ENCODE assay signal across 16 cellular contexts in genomic region chr7:106812027-106812643, GRCh38. TPM values are rescaled to one million over a fixed set of nuclear protein-coding genes. Genes with fewer than 3 reads are reported as not detected.
A peak's percentile ranks its signal among the peaks of the same experiment; 100 is the strongest.
DNase-seq lines count a peak whose midpoint lies in the region; ATAC-seq and TF ChIP-seq lines count a peak whose summit lies in the region.
"Had no signal": no experiment of that assay in that cellular context is flagged by ENCODE, and none has a peak within 500 bp of the region (broad histone marks: within the 10 kb centered on the region; RNA-seq: fewer than 3 reads in every experiment).

No MANE protein-coding gene starts in this region.

- no peak overlapping the region for H2BK15ac ChIP-seq in mesenchymal stem cell (ENCODE audit: low read depth, poor library complexity, severe bottlenecking)

- intact Hi-C loops in Right ventricle myocardium superior (cut with DNase I) = no loop called here
- intact Hi-C loops in activated CD8-positive, alpha-beta T cell treated with anti-CD3 and anti-CD28 coated beads for 36 hours (cut with micrococcal nuclease) = no loop called here

- peaks cover 3% of the 10 kb centered on the region for H3K4me1 Mint-ChIP-seq in activated CD8-positive, alpha-beta T cell treated with anti-CD3 and anti-CD28 coated beads for 36 hours (ENCODE audit: low read depth)

- H4K8ac ChIP-seq in mesenchymal stem cell (ENCODE audit: low read length) = peak overlapping the region; percentile 42

- H2AK5ac ChIP-seq in mesenchymal stem cell (ENCODE audit: low read length, severe bottlenecking) = no peak overlapping the region

- DNase-seq in Right ventricle myocardium superior (peak; percentile 48), right atrium auricular region (ENCODE audit: low spot score) (no peak), mesenchymal stem cell (no peak), NCI-H2081 treated with DMSO at 0.1 percent for 48 hours (lab: John Stamatoyannopoulos, UW) (no peak), LoVo (ENCODE audit: low spot score) (no peak), NCI-H187 treated with DMSO at 0.1 percent for 48 hours (lab: John Stamatoyannopoulos, UW) (no peak), NCI-H82 (lab: John Stamatoyannopoulos, UW) (no peak)
- peak; percentile 15 for DNase-seq in activated CD8-positive, alpha-beta T cell treated with anti-CD3 and anti-CD28 coated beads for 36 hours
- DNase-seq: brain microvascular endothelial cell; mesendoderm; NCI-H1105 treated with DMSO at 0.1 percent for 48 hours; NCI-H524; SHP77 treated with DMSO at 0.1 percent for 48 hours; stimulated activated CD4-positive, alpha-beta T cell treated with anti-CD3 and anti-CD28 coated beads, Interleukin-1b, Interleukin-23, amount 100 ng/mL, for 48 hours had no signal

- H3K36me3 Mint-ChIP-seq in activated CD8-positive, alpha-beta T cell treated with anti-CD3 and anti-CD28 coated beads for 36 hours (ENCODE audit: low read depth) = no peaks in the 10 kb centered on the region

- no peaks in the 10 kb centered on the region for H3K27me3 Mint-ChIP-seq in activated CD8-positive, alpha-beta T cell treated with anti-CD3 and anti-CD28 coated beads for 36 hours

- H3K4me1 ChIP-seq in right atrium auricular region (peaks cover 0 to 4% of the 10 kb centered on the region in 2 donors), mesenchymal stem cell (ENCODE audit: control insufficient read depth, insufficient read depth, low read depth, low read length) (no peaks in the 10 kb centered on the region)

- H2BK12ac ChIP-seq in mesenchymal stem cell (ENCODE audit: low read length in 2 of 2) = no peak overlapping the region

- TF ChIP-seq CTCF in right atrium auricular region (IDR thresholded peaks at IDR 0.05) = no peak
- TF ChIP-seq CTCF in activated CD8-positive, alpha-beta T cell treated with anti-CD3 and anti-CD28 coated beads for 36 hours (IDR thresholded peaks at IDR 0.05) = no peak

- H3K4me3 ChIP-seq in right atrium auricular region (no peak overlapping the region), mesenchymal stem cell (ENCODE audit: insufficient read depth in 1 of 2, low read depth in 1 of 2, low read length in 2 of 2) (no peak overlapping the region)

- H3K4me3 Mint-ChIP-seq in activated CD8-positive, alpha-beta T cell treated with anti-CD3 and anti-CD28 coated beads for 36 hours = no peak overlapping the region
- H3K4me3 Mint-ChIP-seq: activated T-helper 17 cell treated with anti-CD3 and anti-CD28 coated beads, Interleukin-2, amount 50 U/mL, for 72 hours; WTC11 had no signal

- no peak overlapping the region for H4K91ac ChIP-seq in mesenchymal stem cell (ENCODE audit: low read length)

- peak overlapping the region; percentile 25 for H3K9ac ChIP-seq in mesenchymal stem cell (ENCODE audit: low read length)

- no peak overlapping the region for H3K14ac ChIP-seq in mesenchymal stem cell (ENCODE audit: low read length in 2 of 2)

- H3K27ac ChIP-seq in right atrium auricular region (no peak overlapping the region), mesenchymal stem cell (ENCODE audit: low read length, poor library complexity, severe bottlenecking) (no peak overlapping the region)
- H3K27ac ChIP-seq: brain microvascular endothelial cell had no signal

- WGBS in mesenchymal stem cell = 92% methylated on average over 4 of the region's 4 CpGs

- no peak overlapping the region for H2AFZ ChIP-seq in mesenchymal stem cell (ENCODE audit: low read depth, low read length)

- no peak overlapping the region for H3K18ac ChIP-seq in mesenchymal stem cell (ENCODE audit: low read depth in 1 of 2, low read length in 2 of 2)

- H3K23ac ChIP-seq in mesenchymal stem cell (ENCODE audit: low read length in 2 of 2) = no peak overlapping the region

- H3K27ac Mint-ChIP-seq in activated CD8-positive, alpha-beta T cell treated with anti-CD3 and anti-CD28 coated beads for 36 hours = no peak overlapping the region
- H3K27ac Mint-ChIP-seq: activated T-helper 17 cell treated with anti-CD3 and anti-CD28 coated beads, Interleukin-2, amount 50 U/mL, for 72 hours; WTC11 had no signal

- H3K4ac ChIP-seq in mesenchymal stem cell (ENCODE audit: low read depth in 1 of 2, low read length in 2 of 2) = no peak overlapping the region

- H3K27me3 ChIP-seq in right atrium auricular region (no peaks in the 10 kb centered on the region), mesenchymal stem cell (ENCODE audit: control insufficient read depth in 1 of 2, insufficient read depth in 1 of 2, low read length in 2 of 2) (no peaks in the 10 kb centered on the region)
- H3K27me3 ChIP-seq: brain microvascular endothelial cell had no signal

- ATAC-seq in Right ventricle myocardium superior (ENCODE audit: poor library complexity) = peak; percentile 70
- peak; percentile 30 for ATAC-seq in activated CD8-positive, alpha-beta T cell treated with anti-CD3 and anti-CD28 coated beads for 36 hours
- ATAC-seq: activated T-helper 17 cell treated with anti-CD3 and anti-CD28 coated beads, Interleukin-2, amount 50 U/mL, for 72 hours; WTC11 had no signal

- H3K4me2 ChIP-seq in mesenchymal stem cell (ENCODE audit: low read length, poor library complexity, severe bottlenecking) = no peak overlapping the region

- H2BK5ac ChIP-seq in mesenchymal stem cell (ENCODE audit: low read depth, low read length, poor library complexity, severe bottlenecking) = no peak overlapping the region

- H3K79me1 ChIP-seq in mesenchymal stem cell (replicated peaks; ENCODE audit: low read length, poor library complexity, severe bottlenecking) = no peaks in the 10 kb centered on the region

- no peaks in the 10 kb centered on the region for H3K36me3 ChIP-seq in right atrium auricular region
- H3K36me3 ChIP-seq in mesenchymal stem cell (ENCODE audit: control insufficient read depth in 1 of 2, insufficient read depth in 2 of 2, low read depth in 1 of 2, low read length in 2 of 2) = no peaks in the 10 kb centered on the region
- H3K36me3 ChIP-seq: brain microvascular endothelial cell had no signal

- H3K9me3 Mint-ChIP-seq in activated CD8-positive, alpha-beta T cell treated with anti-CD3 and anti-CD28 coated beads for 36 hours = no peaks in the 10 kb centered on the region
- H3K9me3 Mint-ChIP-seq: activated T-helper 17 cell treated with anti-CD3 and anti-CD28 coated beads, Interleukin-2, amount 50 U/mL, for 72 hours had no signal

- CTCF ChIA-PET in activated CD8-positive, alpha-beta T cell treated with anti-CD3 and anti-CD28 coated beads for 36 hours (lab: Charles Lee) = interaction anchor here (1.0 to 1.6 kb wide), 4 partner anchors 19 to 136 kb away, joined by 3 to 5 read pairs (median 3); partner anchors contain the start of gene PIK3CG

- POLR2A ChIA-PET in activated CD8-positive, alpha-beta T cell treated with anti-CD3 and anti-CD28 coated beads for 36 hours (lab: Charles Lee) = no interaction called here

- H3K9me3 ChIP-seq in right atrium auricular region (no peaks in the 10 kb centered on the region), mesenchymal stem cell (ENCODE audit: control insufficient read depth, low read length) (no peaks in the 10 kb centered on the region)

- H2BK120ac ChIP-seq in mesenchymal stem cell (ENCODE audit: low read depth, low read length) = no peak overlapping the region

RNA-seq across cellular contexts. Expression of gene PIK3CG, which starts 52.9 kb away (rescaled TPM):
- 1.6 TPM for total RNA-seq in Right ventricle myocardium superior
- total RNA-seq in right atrium auricular region = 1 to 10 TPM in 1 of 2 donors, under 1 TPM in 1; 0.82 to 3.0 TPM
- total RNA-seq in activated CD8-positive, alpha-beta T cell treated with anti-CD3 and anti-CD28 coated beads for 36 hours = 10 to 100 TPM; 26.8 to 27.0 TPM
- 5.1 TPM for polyA plus RNA-seq in mesenchymal stem cell (2013, experiment 1 of 2)
- 5.3 TPM for polyA plus RNA-seq in mesenchymal stem cell (2013, experiment 2 of 2)

Comparison
In these comparisons a context has a peak if more than half of its experiments do, and no peak if none do; other contexts are left out.
1. DNase-seq: peak in Right ventricle myocardium superior (single experiment) and activated CD8-positive, alpha-beta T cell treated with anti-CD3 and anti-CD28 coated beads for 36 hours (single experiment); none in right atrium auricular region (single experiment), mesenchymal stem cell (single experiment), NCI-H2081 treated with DMSO at 0.1 percent for 48 hours (single experiment), LoVo (single experiment), NCI-H187 treated with DMSO at 0.1 percent for 48 hours (single experiment) and NCI-H82 (single experiment).
2. RNA of gene PIK3CG, which starts 52.9 kb away (total RNA-seq): 26.8 to 27.0 TPM in activated CD8-positive, alpha-beta T cell treated with anti-CD3 and anti-CD28 coated beads for 36 hours; 0.82 to 3.0 TPM in right atrium auricular region and 1.6 TPM in Right ventricle myocardium superior (single experiment); every median in the first group is over 4 times any median in the second.